In the genomic region with DNA sequence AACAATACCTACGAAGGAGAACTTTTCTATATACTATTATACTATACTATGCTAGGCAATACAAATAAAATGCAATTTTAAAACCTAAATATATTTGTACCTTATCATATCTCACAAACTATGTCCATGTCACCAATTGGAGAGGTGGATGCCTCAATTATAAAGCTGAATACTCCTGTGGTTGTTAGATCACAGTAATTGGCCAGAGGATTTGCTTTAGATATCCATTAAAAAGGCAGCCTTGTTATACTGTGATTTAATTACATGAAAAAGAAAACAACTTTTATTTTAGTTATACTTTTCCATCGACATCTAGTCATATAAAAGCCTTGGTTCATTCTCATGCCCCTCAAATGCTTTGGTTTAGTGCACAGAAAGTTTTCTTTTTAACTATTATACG, we compare ENCODE assay signal across 7 cellular contexts.
"Had no signal": no experiment of that assay in that cellular context is flagged by ENCODE, and none has a peak within 500 bp of the region (broad histone marks: within the 10 kb centered on the region; RNA-seq: fewer than 3 reads in every experiment).

No MANE protein-coding gene starts in this region.

- H3K27ac ChIP-seq: HL-60 had no signal

- H3K4me3 ChIP-seq: K562 had no signal

- DNase-seq: IMR-90, KBM-7, KG1 had no signal

- FAIRE-seq: HepG2, HTR-8/SVneo, K562 had no signal

- ATAC-seq: HepG2, K562 had no signal
